In the genomic region with DNA sequence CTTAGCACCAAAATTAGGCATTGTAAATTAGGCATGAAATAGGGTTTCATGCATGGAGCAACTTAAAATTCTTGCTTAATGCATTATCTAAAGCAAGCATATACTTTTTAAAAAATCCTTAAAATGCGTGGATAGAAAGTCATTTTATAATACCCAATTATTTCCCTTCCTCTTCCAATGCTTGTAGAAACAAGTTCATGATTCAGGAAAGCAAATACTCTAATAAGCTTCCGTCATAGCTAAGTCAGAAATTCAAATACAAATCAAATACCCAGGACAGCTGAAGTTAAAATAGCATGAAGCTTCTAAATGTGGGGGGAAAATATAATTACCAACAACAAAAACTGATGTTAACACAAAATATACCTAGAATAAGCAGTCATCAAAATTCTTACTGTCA, we compare ENCODE assay signal across 32 cellular contexts.
DNase-seq lines count a peak whose midpoint lies in the region; ATAC-seq and TF ChIP-seq lines count a peak whose summit lies in the region.
"Had no signal": no experiment of that assay in that cellular context is flagged by ENCODE, and none has a peak within 500 bp of the region (broad histone marks: within the 10 kb centered on the region; RNA-seq: fewer than 3 reads in every experiment).

No MANE protein-coding gene starts in this region.

- H3K27ac Mint-ChIP-seq in chondrocyte (ENCODE audit: unreplicated experiment): peak overlapping the region; percentile 95
- no peak overlapping the region for H3K27ac Mint-ChIP-seq in stimulated activated naive B cell treated with anti-CD40 and anti-IgM and Interleukin-4, amounts not matched to agents 10 μg/mL and 1 μg/mL and 100 μg/mL, for 72 hours
- H3K27ac Mint-ChIP-seq: activated CD4-positive, alpha-beta T cell treated with anti-CD3 and anti-CD28 coated beads for 36 hours; activated CD8-positive, alpha-beta T cell treated with anti-CD3 and anti-CD28 coated beads for 36 hours; activated T-helper 1 cell treated with anti-CD3 and anti-CD28 coated beads, Interleukin-12 subunit alpha, Interleukin-12 subunit beta, Interleukin-2, Interleukin-4 antibody, amounts not matched to agents 30 ng/mL and 10 ng/mL and 1 ng/mL, durations not matched to agents 14 hours and 24 hours and 36 hours; CD8-positive, alpha-beta T cell; dendritic cell treated with granulocyte-macrophage colony-stimulating factor and Interleukin-4, amounts not matched to agents 40 ng/mL and 50 ng/mL, for 4 days; endodermal cell; GM23338; memory B cell had no signal

- H3K9me3 ChIP-seq in gastroesophageal sphincter (no peaks in the 10 kb centered on the region), stomach (no peaks in the 10 kb centered on the region)
- H3K9me3 ChIP-seq: A549, BE2C, SJCRH30 had no signal

- H3K4me1 Mint-ChIP-seq in chondrocyte (ENCODE audit: low read depth): peaks cover 89% of the 10 kb centered on the region
- H3K4me1 Mint-ChIP-seq in stimulated activated naive B cell treated with anti-CD40 and anti-IgM and Interleukin-4, amounts not matched to agents 10 μg/mL and 1 μg/mL and 100 μg/mL, for 72 hours: peaks cover 0 to 2% of the 10 kb centered on the region in 2 donors
- H3K4me1 Mint-ChIP-seq: activated CD4-positive, alpha-beta T cell treated with anti-CD3 and anti-CD28 coated beads for 36 hours; memory B cell had no signal

- peaks cover 25% of the 10 kb centered on the region for H3K79me2 ChIP-seq in ACC112 (ENCODE audit: control insufficient read depth, insufficient read depth, low read length, unreplicated experiment)
- H3K79me2 ChIP-seq: parathyroid adenoma had no signal

- H3K4me1 ChIP-seq in ACC112 (ENCODE audit: control insufficient read depth, insufficient read depth, low read length, unreplicated experiment) (peaks cover 25% of the 10 kb centered on the region), gastroesophageal sphincter (peaks cover 11 to 85% (median 27%) of the 10 kb centered on the region in 3 donors), stomach (peaks cover 8 to 57% (median 34%) of the 10 kb centered on the region in 4 donors)
- H3K4me1 ChIP-seq: BE2C, SJCRH30 had no signal

- DNase-seq in chondrocyte (ENCODE audit: low spot score): no peak
- no peak for DNase-seq in stomach
- DNase-seq in Ammon's horn (ENCODE audit: low spot score): no peak
- DNase-seq in NCI-H226: no peak
- DNase-seq in stimulated activated naive B cell treated with anti-CD40 and anti-IgM and Interleukin-4, amounts not matched to agents 10 μg/mL and 1 μg/mL and 100 μg/mL, for 72 hours: no peak
- no peak for DNase-seq in NCI-H2227 (lab: John Stamatoyannopoulos, UW; ENCODE audit: unreplicated experiment)
- DNase-seq: activated CD4-positive, alpha-beta T cell treated with anti-CD3 and anti-CD28 coated beads for 36 hours; activated CD8-positive, alpha-beta memory T cell treated with anti-CD3 and anti-CD28 coated beads, Interleukin-2, amount 50 U/mL, for 48 hours; activated CD8-positive, alpha-beta T cell treated with anti-CD3 and anti-CD28 coated beads for 36 hours; activated naive CD4-positive, alpha-beta T cell treated with anti-CD3 and anti-CD28 coated beads, Interleukin-2, amount 50 U/mL, for 16 hours; amygdala; BE2C; CD8-positive, alpha-beta T cell; endodermal cell; Kasumi-1; NCI-H1436; NCI-H2081 treated with DMSO at 0.1 percent for 48 hours; NCI-H82; SJCRH30; stimulated activated CD8-positive, alpha-beta memory T cell treated with anti-CD3 and anti-CD28 coated beads, Interleukin-4, amount 100 ng/mL, for 48 hours; SW 1271; T-helper 9 cell had no signal

- H3K27me3 ChIP-seq in ACC112 (ENCODE audit: insufficient read depth, low read length) (no peaks in the 10 kb centered on the region), gastroesophageal sphincter (no peaks in the 10 kb centered on the region), stomach (peaks cover 0 to 5% (median 0%) of the 10 kb centered on the region in 3 donors)
- H3K27me3 ChIP-seq: SJCRH30 had no signal

- H3K4me3 ChIP-seq in ACC112 (ENCODE audit: low read depth, low read length): no peak overlapping the region
- no peak overlapping the region for H3K4me3 ChIP-seq in gastroesophageal sphincter
- H3K4me3 ChIP-seq in stomach: no peak overlapping the region
- H3K4me3 ChIP-seq: A549, GM23338, SJCRH30 had no signal

- TF ChIP-seq CTCF in chondrocyte (IDR thresholded peaks at IDR 0.05) (no peak), gastroesophageal sphincter (IDR thresholded peaks at IDR 0.05) (no peak), stomach (IDR thresholded peaks at IDR 0.05) (no peak)

- no peaks in the 10 kb centered on the region for H3K27me3 Mint-ChIP-seq in chondrocyte (ENCODE audit: low read depth)
- H3K27me3 Mint-ChIP-seq in stimulated activated naive B cell treated with anti-CD40 and anti-IgM and Interleukin-4, amounts not matched to agents 10 μg/mL and 1 μg/mL and 100 μg/mL, for 72 hours: peaks cover 23 to 25% of the 10 kb centered on the region in 2 donors
- H3K27me3 Mint-ChIP-seq: memory B cell had no signal

- ATAC-seq in gastroesophageal sphincter: no peak
- no peak for ATAC-seq in stimulated activated naive B cell treated with anti-CD40 and anti-IgM and Interleukin-4, amounts not matched to agents 10 μg/mL and 1 μg/mL and 100 μg/mL, for 72 hours (replicated peaks)
- ATAC-seq: A549; activated CD4-positive, alpha-beta T cell treated with anti-CD3 and anti-CD28 coated beads for 36 hours; activated CD8-positive, alpha-beta T cell treated with anti-CD3 and anti-CD28 coated beads for 36 hours; CD8-positive, alpha-beta T cell; GM23338; left lobe of liver had no signal

- 71 to 72% methylated on average over 2 of the region's 2 CpGs for WGBS in gastroesophageal sphincter (ENCODE audit: low coverage in 1 of 2), 2 donors
- WGBS in stomach, 5 donors: 73 to 83% (median 77%) methylated on average over 2 of the region's 2 CpGs

- peaks cover 23% of the 10 kb centered on the region for H3K36me3 Mint-ChIP-seq in chondrocyte (ENCODE audit: low read depth)
- no peaks in the 10 kb centered on the region for H3K36me3 Mint-ChIP-seq in stimulated activated naive B cell treated with anti-CD40 and anti-IgM and Interleukin-4, amounts not matched to agents 10 μg/mL and 1 μg/mL and 100 μg/mL, for 72 hours
- H3K36me3 Mint-ChIP-seq: CD8-positive, alpha-beta T cell; memory B cell had no signal

- no peak for TF ChIP-seq EP300 in gastroesophageal sphincter (IDR thresholded peaks at IDR 0.05)
- TF ChIP-seq EP300 in stomach (IDR thresholded peaks at IDR 0.05): no peak

- no peak overlapping the region for H2AFZ ChIP-seq in ACC112 (ENCODE audit: low read length, unreplicated experiment)
- H2AFZ ChIP-seq: GM23338, parathyroid adenoma had no signal

- H3K36me3 ChIP-seq in ACC112 (ENCODE audit: insufficient read depth, low read length) (no peaks in the 10 kb centered on the region; the same call in 1 of the 2 replicates), gastroesophageal sphincter (peaks cover 2 to 15% of the 10 kb centered on the region in 2 donors), stomach (peaks cover 0 to 10% (median 5%) of the 10 kb centered on the region in 4 donors)
- H3K36me3 ChIP-seq: BE2C, SJCRH30 had no signal

- H3K27ac ChIP-seq in ACC112 (ENCODE audit: low read depth, low read length) (peak overlapping the region; percentile 70; the same call in 1 of the 2 replicates), gastroesophageal sphincter (peak overlapping the region in 3 of 4 donors; percentile 66 to 85 (median 79)), stomach (peak overlapping the region in 4 of 5 donors; percentile 71 to 83 (median 77))
- H3K27ac ChIP-seq: A549, SJCRH30 had no signal

- no peaks in the 10 kb centered on the region for H3K9me3 Mint-ChIP-seq in chondrocyte (ENCODE audit: low read depth)
- no peaks in the 10 kb centered on the region for H3K9me3 Mint-ChIP-seq in stimulated activated naive B cell treated with anti-CD40 and anti-IgM and Interleukin-4, amounts not matched to agents 10 μg/mL and 1 μg/mL and 100 μg/mL, for 72 hours
- H3K9me3 Mint-ChIP-seq: activated CD8-positive, alpha-beta T cell treated with anti-CD3 and anti-CD28 coated beads for 36 hours; activated T-helper 1 cell treated with anti-CD3 and anti-CD28 coated beads, Interleukin-12 subunit alpha, Interleukin-12 subunit beta, Interleukin-2, Interleukin-4 antibody, amounts not matched to agents 30 ng/mL and 10 ng/mL and 1 ng/mL, durations not matched to agents 14 hours and 24 hours and 36 hours; CD8-positive, alpha-beta T cell; dendritic cell treated with granulocyte-macrophage colony-stimulating factor and Interleukin-4, amounts not matched to agents 40 ng/mL and 50 ng/mL, for 4 days; endodermal cell; GM23338; memory B cell; neural crest cell had no signal

- no peak overlapping the region for H3K4me3 Mint-ChIP-seq in chondrocyte (ENCODE audit: unreplicated experiment)
- H3K4me3 Mint-ChIP-seq in stimulated activated naive B cell treated with anti-CD40 and anti-IgM and Interleukin-4, amounts not matched to agents 10 μg/mL and 1 μg/mL and 100 μg/mL, for 72 hours: no peak overlapping the region
- H3K4me3 Mint-ChIP-seq: activated CD4-positive, alpha-beta T cell treated with anti-CD3 and anti-CD28 coated beads for 36 hours; activated CD8-positive, alpha-beta T cell treated with anti-CD3 and anti-CD28 coated beads for 36 hours; activated T-helper 1 cell treated with anti-CD3 and anti-CD28 coated beads, Interleukin-12 subunit alpha, Interleukin-12 subunit beta, Interleukin-2, Interleukin-4 antibody, amounts not matched to agents 30 ng/mL and 10 ng/mL and 1 ng/mL, durations not matched to agents 14 hours and 24 hours and 36 hours; CD8-positive, alpha-beta T cell; dendritic cell treated with granulocyte-macrophage colony-stimulating factor and Interleukin-4, amounts not matched to agents 40 ng/mL and 50 ng/mL, for 4 days; endodermal cell; GM23338; memory B cell; neural crest cell had no signal

- TF ChIP-seq POLR2A in gastroesophageal sphincter (IDR thresholded peaks at IDR 0.05) (no peak), stomach (IDR thresholded peaks at IDR 0.05) (no peak)

- intact Hi-C loops in stomach (cut with DNase I; ENCODE audit: low total_unique reads): no loop called here
